Comparison of ENCODE assay signal across 1 cellular context in genomic region chr16:50740747-50741146, GRCh38.
TF ChIP-seq lines count a peak whose summit lies in the region.

No MANE protein-coding gene starts in this region.

TF ChIP-seq in IMR-90, 13 proteins besides CTCF, POLR2A, EP300 and RAD21 (continued from another document):
- TF ChIP-seq, protein P1, sequence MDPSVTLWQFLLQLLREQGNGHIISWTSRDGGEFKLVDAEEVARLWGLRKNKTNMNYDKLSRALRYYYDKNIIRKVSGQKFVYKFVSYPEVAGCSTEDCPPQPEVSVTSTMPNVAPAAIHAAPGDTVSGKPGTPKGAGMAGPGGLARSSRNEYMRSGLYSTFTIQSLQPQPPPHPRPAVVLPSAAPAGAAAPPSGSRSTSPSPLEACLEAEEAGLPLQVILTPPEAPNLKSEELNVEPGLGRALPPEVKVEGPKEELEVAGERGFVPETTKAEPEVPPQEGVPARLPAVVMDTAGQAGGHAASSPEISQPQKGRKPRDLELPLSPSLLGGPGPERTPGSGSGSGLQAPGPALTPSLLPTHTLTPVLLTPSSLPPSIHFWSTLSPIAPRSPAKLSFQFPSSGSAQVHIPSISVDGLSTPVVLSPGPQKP (IDR thresholded peaks at IDR 0.05; ENCODE audit: borderline replicate concordance, low read depth, low read length): no peak
- TF ChIP-seq CEBPB (IDR thresholded peaks at IDR 0.05; ENCODE audit: low read depth, low read length) (no peak), MXI1 (IDR thresholded peaks at IDR 0.05; ENCODE audit: borderline replicate concordance, low read depth, low read length) (no peak), RFX5 (IDR thresholded peaks at IDR 0.05; ENCODE audit: low read depth, low read length) (no peak), BHLHE40 (IDR thresholded peaks at IDR 0.05; ENCODE audit: low read depth, low read length) (no peak), MAFK (IDR thresholded peaks at IDR 0.05; ENCODE audit: low read depth, low read length) (no peak), RCOR1 (IDR thresholded peaks at IDR 0.05; ENCODE audit: insufficient replicate concordance, low read length) (no peak), MAZ (IDR thresholded peaks at IDR 0.05; ENCODE audit: borderline replicate concordance, low read depth, low read length) (no peak), NFE2L2 (IDR thresholded peaks at IDR 0.05; ENCODE audit: low read depth, low read length) (no peak), CHD1 (IDR thresholded peaks at IDR 0.05; ENCODE audit: low read depth, low read length) (no peak), FOS (IDR thresholded peaks at IDR 0.05; ENCODE audit: low read depth, low read length) (no peak)
- TF ChIP-seq, protein P2, sequence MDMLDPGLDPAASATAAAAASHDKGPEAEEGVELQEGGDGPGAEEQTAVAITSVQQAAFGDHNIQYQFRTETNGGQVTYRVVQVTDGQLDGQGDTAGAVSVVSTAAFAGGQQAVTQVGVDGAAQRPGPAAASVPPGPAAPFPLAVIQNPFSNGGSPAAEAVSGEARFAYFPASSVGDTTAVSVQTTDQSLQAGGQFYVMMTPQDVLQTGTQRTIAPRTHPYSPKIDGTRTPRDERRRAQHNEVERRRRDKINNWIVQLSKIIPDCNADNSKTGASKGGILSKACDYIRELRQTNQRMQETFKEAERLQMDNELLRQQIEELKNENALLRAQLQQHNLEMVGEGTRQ (IDR thresholded peaks at IDR 0.05; ENCODE audit: low read depth, low read length): no peak
